1 cellular context compared by ENCODE assay signal in the genomic region with DNA sequence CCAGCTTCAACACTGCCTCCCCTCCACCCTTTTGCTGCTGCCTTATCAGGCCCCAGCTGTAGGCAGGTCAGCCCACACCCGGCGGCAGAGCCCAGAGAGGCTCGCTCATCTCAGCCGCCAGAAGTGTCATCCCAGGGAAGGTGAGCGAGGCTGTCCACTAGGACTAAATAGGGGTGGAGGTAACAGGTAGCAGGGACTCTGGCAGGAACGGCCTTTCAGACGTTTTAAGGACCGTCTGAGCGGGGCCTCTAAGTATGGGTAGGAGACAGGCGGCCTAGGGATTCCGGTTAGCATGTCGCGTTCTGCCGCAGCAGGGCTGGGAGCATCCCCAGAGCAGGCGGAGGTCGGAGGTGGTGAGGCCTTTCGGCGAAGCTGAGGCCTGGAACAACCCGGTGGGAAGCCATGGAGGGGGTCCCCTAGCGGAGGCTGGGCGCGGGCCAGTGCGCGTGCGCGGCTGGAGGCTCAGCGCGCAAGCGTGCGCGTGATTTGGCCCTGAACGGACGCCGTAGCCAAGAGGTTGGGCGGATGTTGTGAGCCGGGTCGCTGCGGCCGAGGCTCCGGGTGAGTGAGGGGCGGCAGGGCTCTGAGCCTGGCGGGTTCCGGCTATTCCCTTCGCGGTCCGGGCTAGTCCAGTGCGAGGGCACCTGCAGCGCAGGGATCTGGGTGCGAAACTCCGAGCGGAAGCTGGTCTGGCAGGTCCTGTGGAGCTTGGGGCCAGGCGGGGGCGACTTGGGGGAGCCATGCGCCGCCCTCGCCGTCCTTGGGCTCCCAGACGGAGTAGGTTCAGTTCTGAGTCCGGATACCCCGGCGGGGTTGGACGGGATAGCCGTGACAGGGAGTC.
TF ChIP-seq lines count a peak whose summit lies in the region.

TSS of gene MST1 (minus strand) at position 429 of the 841 bp plus-strand sequence. CDS start 783 bp downstream, outside the sequence.
TSS of gene RNF123 (plus strand) at position 512 of the 841 bp plus-strand sequence. CDS start 1,609 bp downstream, outside the sequence.

TF ChIP-seq in HepG2, 621 proteins besides CTCF, POLR2A, EP300 and RAD21 (continued from another document and continues in another):
- TF ChIP-seq FOXC1 (CRISPR knock-in tag; IDR thresholded peaks at IDR 0.05; ENCODE audit: borderline replicate concordance) (peak; percentile 87; the same call in 1 of the 2 replicates), SP5 (CRISPR knock-in tag; IDR thresholded peaks at IDR 0.05; ENCODE audit: borderline replicate concordance, low read depth) (no peak), SOX5 (CRISPR knock-in tag; IDR thresholded peaks at IDR 0.05; ENCODE audit: borderline replicate concordance) (peak; percentile 36; the same call in 1 of the 2 replicates), RAD51 (IDR thresholded peaks at IDR 0.05; ENCODE audit: borderline replicate concordance) (no peak), SIX4 (CRISPR knock-in tag; IDR thresholded peaks at IDR 0.05) (peak; percentile 34; the same call in 1 of the 2 replicates), HOXA7 (CRISPR knock-in tag; IDR thresholded peaks at IDR 0.05) (no peak), ZNF576 (CRISPR knock-in tag; IDR thresholded peaks at IDR 0.05) (no peak), ZBTB46 (CRISPR knock-in tag; IDR thresholded peaks at IDR 0.05; ENCODE audit: borderline replicate concordance) (0 out of 2 replicates have a peak, but pooled peaks have one; percentile 42), ZNF558 (CRISPR knock-in tag; IDR thresholded peaks at IDR 0.05; ENCODE audit: borderline replicate concordance) (peak; percentile 78; the same call in 1 of the 2 replicates), ZNF292 (CRISPR knock-in tag; IDR thresholded peaks at IDR 0.05; ENCODE audit: borderline replicate concordance, low read depth) (no peak), NCOA1 (CRISPR knock-in tag; IDR thresholded peaks at IDR 0.05) (peak; percentile 76; the same call in 1 of the 2 replicates), HNRNPH1 (optimal IDR thresholded peaks at IDR 0.05; ENCODE audit: low read depth, low read length) (no peak), ZNF800 (CRISPR knock-in tag; IDR thresholded peaks at IDR 0.05) (0 out of 2 replicates have a peak, but pooled peaks have one; percentile 26), BCL3 (CRISPR knock-in tag; IDR thresholded peaks at IDR 0.05) (no peak), DMAP1 (CRISPR knock-in tag; IDR thresholded peaks at IDR 0.05) (no peak), KMT2B (CRISPR knock-in tag; IDR thresholded peaks at IDR 0.05) (peak; percentile 89), WIZ (CRISPR knock-in tag; IDR thresholded peaks at IDR 0.05) (no peak), ZNF570 (CRISPR knock-in tag; IDR thresholded peaks at IDR 0.05; ENCODE audit: borderline replicate concordance) (no peak), GLMP (CRISPR knock-in tag; IDR thresholded peaks at IDR 0.05; ENCODE audit: borderline replicate concordance) (no peak), NFE2 (CRISPR knock-in tag; IDR thresholded peaks at IDR 0.05) (no peak)
- TF ChIP-seq, protein P1, sequence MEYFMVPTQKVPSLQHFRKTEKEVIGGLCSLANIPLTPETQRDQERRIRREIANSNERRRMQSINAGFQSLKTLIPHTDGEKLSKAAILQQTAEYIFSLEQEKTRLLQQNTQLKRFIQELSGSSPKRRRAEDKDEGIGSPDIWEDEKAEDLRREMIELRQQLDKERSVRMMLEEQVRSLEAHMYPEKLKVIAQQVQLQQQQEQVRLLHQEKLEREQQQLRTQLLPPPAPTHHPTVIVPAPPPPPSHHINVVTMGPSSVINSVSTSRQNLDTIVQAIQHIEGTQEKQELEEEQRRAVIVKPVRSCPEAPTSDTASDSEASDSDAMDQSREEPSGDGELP (IDR thresholded peaks at IDR 0.05; ENCODE audit: borderline replicate concordance, low read depth): 0 out of 2 replicates have a peak, but pooled peaks have one; percentile 19
- TF ChIP-seq, protein P2, sequence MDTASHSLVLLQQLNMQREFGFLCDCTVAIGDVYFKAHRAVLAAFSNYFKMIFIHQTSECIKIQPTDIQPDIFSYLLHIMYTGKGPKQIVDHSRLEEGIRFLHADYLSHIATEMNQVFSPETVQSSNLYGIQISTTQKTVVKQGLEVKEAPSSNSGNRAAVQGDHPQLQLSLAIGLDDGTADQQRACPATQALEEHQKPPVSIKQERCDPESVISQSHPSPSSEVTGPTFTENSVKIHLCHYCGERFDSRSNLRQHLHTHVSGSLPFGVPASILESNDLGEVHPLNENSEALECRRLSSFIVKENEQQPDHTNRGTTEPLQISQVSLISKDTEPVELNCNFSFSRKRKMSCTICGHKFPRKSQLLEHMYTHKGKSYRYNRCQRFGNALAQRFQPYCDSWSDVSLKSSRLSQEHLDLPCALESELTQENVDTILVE (CRISPR knock-in tag; IDR thresholded peaks at IDR 0.05): peak; percentile 1; the same call in 1 of the 2 replicates
- TF ChIP-seq, protein P3, sequence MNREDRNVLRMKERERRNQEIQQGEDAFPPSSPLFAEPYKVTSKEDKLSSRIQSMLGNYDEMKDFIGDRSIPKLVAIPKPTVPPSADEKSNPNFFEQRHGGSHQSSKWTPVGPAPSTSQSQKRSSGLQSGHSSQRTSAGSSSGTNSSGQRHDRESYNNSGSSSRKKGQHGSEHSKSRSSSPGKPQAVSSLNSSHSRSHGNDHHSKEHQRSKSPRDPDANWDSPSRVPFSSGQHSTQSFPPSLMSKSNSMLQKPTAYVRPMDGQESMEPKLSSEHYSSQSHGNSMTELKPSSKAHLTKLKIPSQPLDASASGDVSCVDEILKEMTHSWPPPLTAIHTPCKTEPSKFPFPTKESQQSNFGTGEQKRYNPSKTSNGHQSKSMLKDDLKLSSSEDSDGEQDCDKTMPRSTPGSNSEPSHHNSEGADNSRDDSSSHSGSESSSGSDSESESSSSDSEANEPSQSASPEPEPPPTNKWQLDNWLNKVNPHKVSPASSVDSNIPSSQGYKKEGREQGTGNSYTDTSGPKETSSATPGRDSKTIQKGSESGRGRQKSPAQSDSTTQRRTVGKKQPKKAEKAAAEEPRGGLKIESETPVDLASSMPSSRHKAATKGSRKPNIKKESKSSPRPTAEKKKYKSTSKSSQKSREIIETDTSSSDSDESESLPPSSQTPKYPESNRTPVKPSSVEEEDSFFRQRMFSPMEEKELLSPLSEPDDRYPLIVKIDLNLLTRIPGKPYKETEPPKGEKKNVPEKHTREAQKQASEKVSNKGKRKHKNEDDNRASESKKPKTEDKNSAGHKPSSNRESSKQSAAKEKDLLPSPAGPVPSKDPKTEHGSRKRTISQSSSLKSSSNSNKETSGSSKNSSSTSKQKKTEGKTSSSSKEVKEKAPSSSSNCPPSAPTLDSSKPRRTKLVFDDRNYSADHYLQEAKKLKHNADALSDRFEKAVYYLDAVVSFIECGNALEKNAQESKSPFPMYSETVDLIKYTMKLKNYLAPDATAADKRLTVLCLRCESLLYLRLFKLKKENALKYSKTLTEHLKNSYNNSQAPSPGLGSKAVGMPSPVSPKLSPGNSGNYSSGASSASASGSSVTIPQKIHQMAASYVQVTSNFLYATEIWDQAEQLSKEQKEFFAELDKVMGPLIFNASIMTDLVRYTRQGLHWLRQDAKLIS (CRISPR knock-in tag; IDR thresholded peaks at IDR 0.05): no peak
- TF ChIP-seq, protein P4, sequence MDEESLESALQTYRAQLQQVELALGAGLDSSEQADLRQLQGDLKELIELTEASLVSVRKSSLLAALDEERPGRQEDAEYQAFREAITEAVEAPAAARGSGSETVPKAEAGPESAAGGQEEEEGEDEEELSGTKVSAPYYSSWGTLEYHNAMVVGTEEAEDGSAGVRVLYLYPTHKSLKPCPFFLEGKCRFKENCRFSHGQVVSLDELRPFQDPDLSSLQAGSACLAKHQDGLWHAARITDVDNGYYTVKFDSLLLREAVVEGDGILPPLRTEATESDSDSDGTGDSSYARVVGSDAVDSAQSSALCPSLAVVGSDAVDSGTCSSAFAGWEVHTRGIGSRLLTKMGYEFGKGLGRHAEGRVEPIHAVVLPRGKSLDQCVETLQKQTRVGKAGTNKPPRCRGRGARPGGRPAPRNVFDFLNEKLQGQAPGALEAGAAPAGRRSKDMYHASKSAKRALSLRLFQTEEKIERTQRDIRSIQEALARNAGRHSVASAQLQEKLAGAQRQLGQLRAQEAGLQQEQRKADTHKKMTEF (CRISPR knock-in tag; IDR thresholded peaks at IDR 0.05): peak; percentile 60; the same call in 1 of the 2 replicates
